9 cellular contexts compared by ENCODE assay signal in the genomic region with DNA sequence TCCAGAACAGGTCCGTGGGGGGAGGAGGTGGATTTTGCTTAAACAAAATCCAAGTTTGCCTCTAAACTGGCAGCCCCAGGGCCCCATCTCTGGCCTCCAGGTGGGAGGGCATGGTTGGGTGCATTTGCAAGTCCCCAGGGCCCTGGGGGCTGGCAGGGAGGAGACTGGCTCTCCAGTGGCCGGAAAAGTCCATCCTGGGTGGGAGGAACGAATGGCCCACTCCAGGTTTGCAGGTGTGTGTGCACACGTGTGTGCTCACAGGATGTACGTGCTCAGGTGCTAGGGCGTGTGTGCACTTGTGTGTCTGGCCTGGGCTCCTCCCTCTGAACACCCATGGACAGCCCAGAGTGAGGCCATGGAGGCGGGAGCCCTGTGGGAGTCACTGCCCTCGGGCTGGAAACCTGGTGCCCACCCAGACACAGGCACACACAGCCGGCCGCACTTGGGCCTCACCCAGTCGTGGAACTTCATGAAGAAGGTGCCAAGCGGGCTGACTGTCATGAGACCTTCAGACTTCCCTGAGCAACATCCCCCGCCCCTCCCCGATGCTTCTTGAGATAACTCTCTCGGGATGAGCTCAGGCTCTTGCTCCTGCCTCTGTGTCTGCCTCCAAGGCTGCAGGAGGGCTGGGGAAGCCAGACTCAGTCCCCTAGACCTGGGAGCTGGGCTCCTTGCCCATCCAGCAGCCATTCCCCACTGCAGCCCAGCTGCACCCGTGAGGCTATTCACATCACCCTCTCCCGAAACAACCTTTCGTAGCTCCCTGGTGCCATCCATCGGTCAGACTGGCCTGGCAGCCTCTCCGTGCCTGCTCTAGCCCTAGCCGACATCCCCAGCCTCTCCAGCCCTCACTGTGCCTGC. TPM values are rescaled to one million over a fixed set of nuclear protein-coding genes. Genes with fewer than 3 reads are reported as not detected.
DNase-seq lines count a peak whose midpoint lies in the region; ATAC-seq and TF ChIP-seq lines count a peak whose summit lies in the region.
"Had no signal": no experiment of that assay in that cellular context is flagged by ENCODE, and none has a peak within 500 bp of the region (broad histone marks: within the 10 kb centered on the region; RNA-seq: fewer than 3 reads in every experiment).

No MANE protein-coding gene starts in this region.

- TF ChIP-seq CTCF in HFF-Myc (IDR thresholded peaks at IDR 0.05; ENCODE audit: low read depth, low read length, missing control alignments) = peak; percentile 19
- no peak for TF ChIP-seq CTCF in WI38 (IDR thresholded peaks at IDR 0.05; ENCODE audit: low read depth, low read length)
- TF ChIP-seq CTCF in hepatocyte (IDR thresholded peaks at IDR 0.05; ENCODE audit: poor library complexity) = no peak

- H3K27me3 ChIP-seq in hepatocyte (peaks cover 4% of the 10 kb centered on the region), stomach smooth muscle (ENCODE audit: control insufficient read depth in 1 of 2, insufficient read depth in 2 of 2, low read length in 2 of 2) (no peaks in the 10 kb centered on the region)

- WGBS in hepatocyte (ENCODE audit: low lambda C conversion rate, missing lambda C conversion rate) = 73% methylated on average over 21 of the region's 21 CpGs

- peak overlapping the region; percentile 40 for H2AFZ ChIP-seq in hepatocyte

- H3K9me3 ChIP-seq in hepatocyte (ENCODE audit: low read depth) (no peaks in the 10 kb centered on the region), stomach smooth muscle (ENCODE audit: control insufficient read depth in 2 of 2, low read length in 2 of 2) (no peaks in the 10 kb centered on the region)

- H3K4me3 ChIP-seq in HFF-Myc (replicated peaks; ENCODE audit: low read depth, low read length) (no peak overlapping the region), WI38 (ENCODE audit: low read depth, low read length) (peak overlapping the region; percentile 12), hepatocyte (no peak overlapping the region), stomach smooth muscle (ENCODE audit: low read length in 2 of 2) (peak overlapping the region; percentile 83 to 84)

- H3K27ac ChIP-seq in hepatocyte (peak overlapping the region; percentile 72), stomach smooth muscle (ENCODE audit: low read length) (peak overlapping the region; percentile 97)

- H4K20me1 ChIP-seq in hepatocyte (ENCODE audit: insufficient read depth, poor library complexity, severe bottlenecking) = no peaks in the 10 kb centered on the region

- ATAC-seq in GM21447 (IDR thresholded peaks at IDR 0.05; ENCODE audit: unreplicated experiment) = no peak

- H3K4me1 ChIP-seq in hepatocyte (ENCODE audit: insufficient read depth) (peaks cover 52% of the 10 kb centered on the region), stomach smooth muscle (ENCODE audit: control insufficient read depth, insufficient read depth, low read length) (peaks cover 83% of the 10 kb centered on the region)

- peak overlapping the region; percentile 76 to 77 for H3K9ac ChIP-seq in stomach smooth muscle (ENCODE audit: low read length in 2 of 2)

- peak overlapping the region; percentile 74 for H3K4me2 ChIP-seq in hepatocyte

- no peaks in the 10 kb centered on the region for H3K79me2 ChIP-seq in hepatocyte

- H3K36me3 ChIP-seq in hepatocyte (replicated peaks; ENCODE audit: insufficient read depth, low read depth) = no peaks in the 10 kb centered on the region
- H3K36me3 ChIP-seq in stomach smooth muscle (ENCODE audit: control insufficient read depth in 2 of 2, insufficient read depth in 2 of 2, low read length in 2 of 2) = peaks cover 0 to 3% of the 10 kb centered on the region in 2 donors

- DNase-seq in HFF-Myc (ENCODE audit: extremely low read depth, low read depth) (no peak), hepatocyte (ENCODE audit: low spot score) (peak; percentile 67), COR-L47 (lab: John Stamatoyannopoulos, UW) (no peak), MV-4-11 (lab: John Stamatoyannopoulos, UW) (no peak), germinal center (ENCODE audit: low spot score) (no peak)
- DNase-seq: activated effector memory CD4-positive, alpha-beta T cell treated with Interleukin-2 at 50 U/mL for 16 hours had no signal

- no peaks in the 10 kb centered on the region for H3K9me2 ChIP-seq in hepatocyte (replicated peaks; ENCODE audit: insufficient read depth)

RNA-seq across cellular contexts. Expression of gene AHNAK2, which starts 9.4 kb away (rescaled TPM):
- total RNA-seq in hepatocyte = 4.6 and 5.9 TPM in 2 replicates
- 1.8 and 2.4 TPM in 2 replicates for polyA plus RNA-seq in hepatocyte

RNA-seq across cellular contexts. Expression of gene CLBA1, which starts 16.8 kb away (rescaled TPM):
- 4.5 and 6.4 TPM in 2 replicates for total RNA-seq in hepatocyte
- polyA plus RNA-seq in hepatocyte = 5.1 and 9.3 TPM in 2 replicates

RNA-seq across cellular contexts. Expression of gene PLD4, which starts 44.1 kb away (rescaled TPM):
- total RNA-seq in hepatocyte = not detected in 2 replicates
- 0.77 and 1.1 TPM in 2 replicates for polyA plus RNA-seq in hepatocyte

RNA-seq across cellular contexts. Expression of gene CDCA4, which starts 52.1 kb away (rescaled TPM):
- 13.6 and 15.7 TPM in 2 replicates for total RNA-seq in hepatocyte
- 15.0 and 17.1 TPM in 2 replicates for polyA plus RNA-seq in hepatocyte

Comparison
In these comparisons a context has a peak if more than half of its experiments do, and no peak if none do; other contexts are left out.
1. H3K4me3 ChIP-seq: peak in WI38 (single experiment) and stomach smooth muscle (2 of 2); none in HFF-Myc (single experiment) and hepatocyte (single experiment).